In genomic region chr1:91282695-91283420, GRCh38 we compare ENCODE assay signal across 8 cellular contexts.
DNase-seq lines count a peak whose midpoint lies in the region; ATAC-seq and TF ChIP-seq lines count a peak whose summit lies in the region.

No MANE protein-coding gene starts in this region.

- DNase-seq in HPDE6-E6E7 (ENCODE audit: extremely low spot score): peak; percentile 40
- DNase-seq in NOMO-1 treated with DMSO at 0.1 percent for 48 hours (lab: John Stamatoyannopoulos, UW; ENCODE audit: unreplicated experiment): peak; percentile 13
- peak; percentile 16 for DNase-seq in activated T-cell treated with anti-CD3 and anti-CD28 coated beads, Interleukin-2, amount 50 U/mL, for 4 hours
- peak; percentile 52 for DNase-seq in foreskin melanocyte
- DNase-seq in osteocyte (ENCODE audit: extremely low spot score, unreplicated experiment): no peak
- peak; percentile 38 to 68 for DNase-seq in uterus

- H3K4me1 Mint-ChIP-seq in activated T-cell treated with anti-CD3 and anti-CD28 coated beads, Interleukin-2, amount 50 U/mL, for 4 hours (ENCODE audit: low read depth): no peaks in the 10 kb centered on the region
- H3K4me1 Mint-ChIP-seq in osteocyte (ENCODE audit: unreplicated experiment): no peaks in the 10 kb centered on the region

- H3K27me3 Mint-ChIP-seq in activated T-cell treated with anti-CD3 and anti-CD28 coated beads, Interleukin-2, amount 50 U/mL, for 4 hours (ENCODE audit: low read depth): peaks cover 5% of the 10 kb centered on the region
- H3K27me3 Mint-ChIP-seq in osteocyte (ENCODE audit: unreplicated experiment): peaks cover 26% of the 10 kb centered on the region

- H3K4me3 ChIP-seq in ACC112 (ENCODE audit: low read depth, low read length) (peak overlapping the region; percentile 59), uterus (no peak overlapping the region)

- H3K27ac Mint-ChIP-seq in osteocyte (ENCODE audit: unreplicated experiment): peak overlapping the region; percentile 40

- peaks cover 33% of the 10 kb centered on the region for H3K27me3 ChIP-seq in ACC112 (ENCODE audit: insufficient read depth, low read length)
- no peaks in the 10 kb centered on the region for H3K27me3 ChIP-seq in uterus

- H3K36me3 ChIP-seq in ACC112 (ENCODE audit: insufficient read depth, low read length) (no peaks in the 10 kb centered on the region), uterus (no peaks in the 10 kb centered on the region)

- H3K27ac ChIP-seq in ACC112 (ENCODE audit: low read depth, low read length): no peak overlapping the region
- H3K27ac ChIP-seq in uterus: no peak overlapping the region

- H2AFZ ChIP-seq in ACC112 (ENCODE audit: low read length, unreplicated experiment): peak overlapping the region; percentile 89

- no peak for TF ChIP-seq POLR2A in uterus (IDR thresholded peaks at IDR 0.05)

- H3K9me3 Mint-ChIP-seq in activated T-cell treated with anti-CD3 and anti-CD28 coated beads, Interleukin-2, amount 50 U/mL, for 4 hours: no peaks in the 10 kb centered on the region
- no peaks in the 10 kb centered on the region for H3K9me3 Mint-ChIP-seq in osteocyte (ENCODE audit: unreplicated experiment)

- H3K36me3 Mint-ChIP-seq in activated T-cell treated with anti-CD3 and anti-CD28 coated beads, Interleukin-2, amount 50 U/mL, for 4 hours (ENCODE audit: insufficient read depth): no peaks in the 10 kb centered on the region
- H3K36me3 Mint-ChIP-seq in osteocyte (ENCODE audit: unreplicated experiment): no peaks in the 10 kb centered on the region

- no peaks in the 10 kb centered on the region for H3K79me2 ChIP-seq in ACC112 (ENCODE audit: control insufficient read depth, insufficient read depth, low read length, unreplicated experiment)

- ATAC-seq in activated T-cell treated with anti-CD3 and anti-CD28 coated beads, Interleukin-2, amount 50 U/mL, for 4 hours: no peak

- H3K4me3 Mint-ChIP-seq in activated T-cell treated with anti-CD3 and anti-CD28 coated beads, Interleukin-2, amount 50 U/mL, for 4 hours: no peak overlapping the region
- H3K4me3 Mint-ChIP-seq in osteocyte (ENCODE audit: unreplicated experiment): no peak overlapping the region

- no peaks in the 10 kb centered on the region for H3K9me3 ChIP-seq in uterus

- intact Hi-C loops in uterus (cut with DNase I; ENCODE audit: low total_unique reads): loop anchor here (10.0 kb wide), 1 partner anchor 222 kb away; the partner anchor contains the start of gene CDC7

- TF ChIP-seq CTCF in GM12874 (IDR thresholded peaks at IDR 0.05; ENCODE audit: insufficient read depth, low read depth, low read length) (peak; percentile 66), osteocyte (IDR thresholded peaks at IDR 0.05) (peak; percentile 89), uterus (IDR thresholded peaks at IDR 0.05) (peak; percentile 69 to 76 (median 76))

- H3K4me1 ChIP-seq in ACC112 (ENCODE audit: control insufficient read depth, insufficient read depth, low read length, unreplicated experiment) (no peaks in the 10 kb centered on the region), uterus (no peaks in the 10 kb centered on the region)
